1 cellular context compared by ENCODE assay signal in the genomic region with DNA sequence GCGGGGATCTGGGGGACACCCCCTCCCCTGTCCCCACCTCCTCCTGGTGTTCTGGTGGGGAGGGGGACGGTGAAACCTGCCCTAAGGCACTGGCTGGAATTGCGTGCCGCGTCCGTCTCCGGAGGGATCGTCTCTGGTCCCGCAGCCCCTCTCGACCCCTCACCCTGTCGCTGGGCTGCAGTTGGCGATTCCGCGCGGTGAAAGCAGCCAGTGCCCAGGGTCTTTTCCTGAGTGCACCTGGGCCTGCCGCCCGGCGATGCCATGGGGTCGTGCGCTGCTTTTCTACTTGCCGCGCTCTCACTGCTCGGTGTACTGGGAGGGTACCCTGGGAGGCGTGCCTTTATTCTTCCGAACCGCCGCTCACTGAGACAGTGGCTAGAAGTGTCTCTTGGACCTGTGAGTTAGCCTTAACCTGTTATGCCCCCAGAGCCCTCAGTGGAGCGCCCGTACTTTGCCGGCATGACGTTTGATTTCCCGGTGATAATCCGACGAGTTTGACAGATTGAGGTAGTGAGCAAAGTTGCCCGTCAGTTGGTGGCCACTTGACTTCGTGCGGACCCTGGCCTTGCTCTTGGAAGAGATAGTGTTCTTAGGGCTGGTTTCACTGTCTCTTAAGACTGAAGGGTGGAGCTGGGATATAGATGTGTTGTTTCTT.
TF ChIP-seq lines count a peak whose summit lies in the region.

No MANE protein-coding gene starts in this region.

TF ChIP-seq in WTC11, 78 proteins besides CTCF, POLR2A, EP300 and RAD21 (continued from another document):
- TF ChIP-seq, protein P1, sequence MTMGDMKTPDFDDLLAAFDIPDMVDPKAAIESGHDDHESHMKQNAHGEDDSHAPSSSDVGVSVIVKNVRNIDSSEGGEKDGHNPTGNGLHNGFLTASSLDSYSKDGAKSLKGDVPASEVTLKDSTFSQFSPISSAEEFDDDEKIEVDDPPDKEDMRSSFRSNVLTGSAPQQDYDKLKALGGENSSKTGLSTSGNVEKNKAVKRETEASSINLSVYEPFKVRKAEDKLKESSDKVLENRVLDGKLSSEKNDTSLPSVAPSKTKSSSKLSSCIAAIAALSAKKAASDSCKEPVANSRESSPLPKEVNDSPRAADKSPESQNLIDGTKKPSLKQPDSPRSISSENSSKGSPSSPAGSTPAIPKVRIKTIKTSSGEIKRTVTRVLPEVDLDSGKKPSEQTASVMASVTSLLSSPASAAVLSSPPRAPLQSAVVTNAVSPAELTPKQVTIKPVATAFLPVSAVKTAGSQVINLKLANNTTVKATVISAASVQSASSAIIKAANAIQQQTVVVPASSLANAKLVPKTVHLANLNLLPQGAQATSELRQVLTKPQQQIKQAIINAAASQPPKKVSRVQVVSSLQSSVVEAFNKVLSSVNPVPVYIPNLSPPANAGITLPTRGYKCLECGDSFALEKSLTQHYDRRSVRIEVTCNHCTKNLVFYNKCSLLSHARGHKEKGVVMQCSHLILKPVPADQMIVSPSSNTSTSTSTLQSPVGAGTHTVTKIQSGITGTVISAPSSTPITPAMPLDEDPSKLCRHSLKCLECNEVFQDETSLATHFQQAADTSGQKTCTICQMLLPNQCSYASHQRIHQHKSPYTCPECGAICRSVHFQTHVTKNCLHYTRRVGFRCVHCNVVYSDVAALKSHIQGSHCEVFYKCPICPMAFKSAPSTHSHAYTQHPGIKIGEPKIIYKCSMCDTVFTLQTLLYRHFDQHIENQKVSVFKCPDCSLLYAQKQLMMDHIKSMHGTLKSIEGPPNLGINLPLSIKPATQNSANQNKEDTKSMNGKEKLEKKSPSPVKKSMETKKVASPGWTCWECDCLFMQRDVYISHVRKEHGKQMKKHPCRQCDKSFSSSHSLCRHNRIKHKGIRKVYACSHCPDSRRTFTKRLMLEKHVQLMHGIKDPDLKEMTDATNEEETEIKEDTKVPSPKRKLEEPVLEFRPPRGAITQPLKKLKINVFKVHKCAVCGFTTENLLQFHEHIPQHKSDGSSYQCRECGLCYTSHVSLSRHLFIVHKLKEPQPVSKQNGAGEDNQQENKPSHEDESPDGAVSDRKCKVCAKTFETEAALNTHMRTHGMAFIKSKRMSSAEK (CRISPR knock-in tag; IDR thresholded peaks at IDR 0.05; ENCODE audit: borderline replicate concordance), result no peak
- TF ChIP-seq, protein P2, sequence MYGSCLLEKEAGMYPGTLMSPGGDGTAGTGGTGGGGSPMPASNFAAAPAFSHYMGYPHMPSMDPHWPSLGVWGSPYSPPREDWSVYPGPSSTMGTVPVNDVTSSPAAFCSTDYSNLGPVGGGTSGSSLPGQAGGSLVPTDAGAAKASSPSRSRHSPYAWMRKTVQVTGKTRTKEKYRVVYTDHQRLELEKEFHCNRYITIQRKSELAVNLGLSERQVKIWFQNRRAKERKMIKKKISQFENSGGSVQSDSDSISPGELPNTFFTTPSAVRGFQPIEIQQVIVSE (CRISPR knock-in tag; IDR thresholded peaks at IDR 0.05; ENCODE audit: borderline replicate concordance), result no peak
- no peak for TF ChIP-seq TP53 (CRISPR knock-in tag; IDR thresholded peaks at IDR 0.05)
- no peak for TF ChIP-seq ZNF423 (CRISPR knock-in tag; IDR thresholded peaks at IDR 0.05)
- TF ChIP-seq ZNF396 (CRISPR knock-in tag; IDR thresholded peaks at IDR 0.05; ENCODE audit: borderline replicate concordance), result no peak
- TF ChIP-seq, protein P3, sequence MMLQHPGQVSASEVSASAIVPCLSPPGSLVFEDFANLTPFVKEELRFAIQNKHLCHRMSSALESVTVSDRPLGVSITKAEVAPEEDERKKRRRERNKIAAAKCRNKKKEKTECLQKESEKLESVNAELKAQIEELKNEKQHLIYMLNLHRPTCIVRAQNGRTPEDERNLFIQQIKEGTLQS (CRISPR knock-in tag; conservative IDR thresholded peaks at IDR 0.05), result no peak
- TF ChIP-seq HMGA2 (CRISPR knock-in tag; IDR thresholded peaks at IDR 0.05), result no peak
- TF ChIP-seq NR3C1 (CRISPR knock-in tag; conservative IDR thresholded peaks at IDR 0.05; ENCODE audit: low read depth), result no peak
- TF ChIP-seq, protein P4, sequence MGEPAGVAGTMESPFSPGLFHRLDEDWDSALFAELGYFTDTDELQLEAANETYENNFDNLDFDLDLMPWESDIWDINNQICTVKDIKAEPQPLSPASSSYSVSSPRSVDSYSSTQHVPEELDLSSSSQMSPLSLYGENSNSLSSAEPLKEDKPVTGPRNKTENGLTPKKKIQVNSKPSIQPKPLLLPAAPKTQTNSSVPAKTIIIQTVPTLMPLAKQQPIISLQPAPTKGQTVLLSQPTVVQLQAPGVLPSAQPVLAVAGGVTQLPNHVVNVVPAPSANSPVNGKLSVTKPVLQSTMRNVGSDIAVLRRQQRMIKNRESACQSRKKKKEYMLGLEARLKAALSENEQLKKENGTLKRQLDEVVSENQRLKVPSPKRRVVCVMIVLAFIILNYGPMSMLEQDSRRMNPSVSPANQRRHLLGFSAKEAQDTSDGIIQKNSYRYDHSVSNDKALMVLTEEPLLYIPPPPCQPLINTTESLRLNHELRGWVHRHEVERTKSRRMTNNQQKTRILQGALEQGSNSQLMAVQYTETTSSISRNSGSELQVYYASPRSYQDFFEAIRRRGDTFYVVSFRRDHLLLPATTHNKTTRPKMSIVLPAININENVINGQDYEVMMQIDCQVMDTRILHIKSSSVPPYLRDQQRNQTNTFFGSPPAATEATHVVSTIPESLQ (CRISPR knock-in tag; IDR thresholded peaks at IDR 0.05), result no peak
- TF ChIP-seq CREM (CRISPR knock-in tag; IDR thresholded peaks at IDR 0.05), result no peak
